Comparison of ENCODE assay signal across 22 cellular contexts in the genomic region with DNA sequence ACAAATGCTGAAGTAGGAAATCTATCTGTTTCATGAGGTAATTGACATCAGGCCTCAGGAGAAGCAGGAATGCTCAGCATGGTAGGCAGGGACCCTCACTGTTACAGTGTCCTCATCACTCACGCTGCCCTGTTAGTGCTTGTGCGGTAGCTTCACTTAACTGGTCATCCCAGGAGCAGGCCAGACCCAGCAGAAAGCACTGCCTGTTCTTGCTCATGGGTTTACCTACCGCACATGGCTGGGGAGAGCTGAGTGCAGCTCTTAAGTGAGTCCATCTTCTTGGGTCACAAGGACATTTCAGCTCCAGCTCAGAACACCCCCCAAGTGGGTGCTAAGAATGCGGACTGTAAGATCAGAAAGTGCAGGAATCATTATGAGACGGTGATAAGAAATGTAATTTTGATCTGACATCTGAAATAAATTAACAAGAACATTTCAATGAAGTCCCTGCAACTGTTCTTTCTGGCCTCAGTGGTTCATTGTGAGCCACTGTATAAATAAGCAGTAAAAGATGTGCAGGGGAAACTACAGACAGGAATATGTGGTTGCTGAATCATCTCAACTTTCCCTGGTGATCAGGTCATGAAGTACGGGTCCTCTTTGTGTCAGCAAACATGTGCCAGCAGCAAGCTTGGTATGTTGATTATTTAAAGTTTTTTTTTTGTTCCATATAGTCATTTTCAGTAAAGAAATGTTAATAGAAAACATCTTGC.
DNase-seq lines count a peak whose midpoint lies in the region; ATAC-seq, FAIRE-seq and TF ChIP-seq lines count a peak whose summit lies in the region.
"Had no signal": no experiment of that assay in that cellular context is flagged by ENCODE, and none has a peak within 500 bp of the region (broad histone marks: within the 10 kb centered on the region; RNA-seq: fewer than 3 reads in every experiment).

No MANE protein-coding gene starts in this region.

- H3K27ac Mint-ChIP-seq in astrocyte (ENCODE audit: unreplicated experiment), result no peak overlapping the region
- H3K27ac Mint-ChIP-seq: activated CD4-positive, alpha-beta memory T cell treated with anti-CD3 and anti-CD28 coated beads, Interleukin-2, amount 10 ng/mL, durations not matched to agents 7 days and 5 days; dendritic cell treated with granulocyte-macrophage colony-stimulating factor and Interleukin-4, amounts not matched to agents 40 ng/mL and 50 ng/mL, for 4 days had no signal

- BruUV-seq in A673 (replicated peaks; lab: Mats Ljungman, UMichigan), result no TSS peak

- no peak overlapping the region for H3K4me3 Mint-ChIP-seq in astrocyte (ENCODE audit: unreplicated experiment)
- H3K4me3 Mint-ChIP-seq: activated CD4-positive, alpha-beta memory T cell treated with anti-CD3 and anti-CD28 coated beads, Interleukin-2, amount 10 ng/mL, durations not matched to agents 7 days and 5 days; dendritic cell treated with granulocyte-macrophage colony-stimulating factor and Interleukin-4, amounts not matched to agents 40 ng/mL and 50 ng/mL, for 4 days had no signal

- CTCF ChIA-PET in A673 (lab: Charles Lee), result no interaction called here

- DNase-seq in AG08395 (ENCODE audit: low spot score), result peak; percentile 78
- peak; percentile 57 for DNase-seq in HS-5 (ENCODE audit: low read depth)
- peak; percentile 95 for DNase-seq in astrocyte (ENCODE audit: low read depth)
- peak; percentile 90 to 94 for DNase-seq in foreskin fibroblast
- DNase-seq in NCI-H1930 (lab: John Stamatoyannopoulos, UW), result no peak
- no peak for DNase-seq in A673 (ENCODE audit: low spot score)
- DNase-seq in suprapubic skin (ENCODE audit: low spot score in 2 of 2), result no peak
- DNase-seq: ACHN; activated CD4-positive, alpha-beta memory T cell treated with anti-CD3 and anti-CD28 coated beads, Interleukin-2, amount 10 ng/mL, durations not matched to agents 7 days and 5 days; activated T-cell treated with anti-CD3 and anti-CD28 coated beads, Interleukin-2, amount 50 U/mL, for 48 hours; amygdala; erythroblast; KG1; left colon; NCI-H1417 treated with DMSO at 0.1 percent for 48 hours; NCI-H446; spleen; stimulated activated naive CD4-positive, alpha-beta T cell; upper lobe of left lung had no signal

- H3K4me1 ChIP-seq in astrocyte (ENCODE audit: insufficient read depth, low read length) (peaks cover 10% of the 10 kb centered on the region), A673 (ENCODE audit: insufficient read depth, low read length, poor library complexity, severe bottlenecking) (no peaks in the 10 kb centered on the region), suprapubic skin (no peaks in the 10 kb centered on the region)
- H3K4me1 ChIP-seq: parathyroid adenoma, spleen, upper lobe of left lung had no signal

- H3K4me2 ChIP-seq in astrocyte (ENCODE audit: low read length), result peak overlapping the region; percentile 65

- H3K9me3 ChIP-seq in astrocyte (ENCODE audit: insufficient read depth, low read depth, low read length) (no peaks in the 10 kb centered on the region), A673 (ENCODE audit: low read depth, low read length, poor library complexity, severe bottlenecking) (no peaks in the 10 kb centered on the region), suprapubic skin (no peaks in the 10 kb centered on the region)
- H3K9me3 ChIP-seq: upper lobe of left lung had no signal

- no peaks in the 10 kb centered on the region for H3K36me3 Mint-ChIP-seq in astrocyte (ENCODE audit: low read depth, unreplicated experiment)

- no peak for TF ChIP-seq POLR2A in suprapubic skin (IDR thresholded peaks at IDR 0.05)

- ATAC-seq in GM18511 (IDR thresholded peaks at IDR 0.05; ENCODE audit: unreplicated experiment), result no peak
- ATAC-seq: left colon had no signal

- peaks cover 16% of the 10 kb centered on the region for H3K9me3 Mint-ChIP-seq in astrocyte (ENCODE audit: unreplicated experiment)

- H3K9ac ChIP-seq in astrocyte (ENCODE audit: low read length), result peak overlapping the region; percentile 44
- H3K9ac ChIP-seq: parathyroid adenoma had no signal

- no peaks in the 10 kb centered on the region for H3K36me3 ChIP-seq in astrocyte (ENCODE audit: insufficient read depth, low read length)
- no peaks in the 10 kb centered on the region for H3K36me3 ChIP-seq in A673 (ENCODE audit: insufficient read depth, low read length, poor library complexity, severe bottlenecking)
- no peaks in the 10 kb centered on the region for H3K36me3 ChIP-seq in suprapubic skin
- H3K36me3 ChIP-seq: spleen, upper lobe of left lung had no signal

- FAIRE-seq in astrocyte (lab: Jason Lieb, UNC), result peak; percentile 98

- no peak for TF ChIP-seq CTCF in astrocyte (IDR thresholded peaks at IDR 0.05; ENCODE audit: insufficient read depth, low read depth, low read length)
- no peak for TF ChIP-seq CTCF in foreskin fibroblast (IDR thresholded peaks at IDR 0.05; ENCODE audit: low read depth, low read length)
- TF ChIP-seq CTCF in A673 (conservative IDR thresholded peaks at IDR 0.05; ENCODE audit: low read depth, low read length), result no peak
- TF ChIP-seq CTCF in suprapubic skin (IDR thresholded peaks at IDR 0.05), result no peak

- intact Hi-C loops in A673 (cut with micrococcal nuclease; ENCODE audit: unreplicated experiment), result no loop called here

- H3K4me1 Mint-ChIP-seq in astrocyte (ENCODE audit: low read depth, unreplicated experiment), result no peaks in the 10 kb centered on the region

- POLR2A ChIA-PET in A673 (lab: Charles Lee; ENCODE audit: low non-redundant PET), result no interaction called here

- H3K27me3 Mint-ChIP-seq in astrocyte (ENCODE audit: low read depth, unreplicated experiment), result no peaks in the 10 kb centered on the region
- H3K27me3 Mint-ChIP-seq: activated CD4-positive, alpha-beta memory T cell treated with anti-CD3 and anti-CD28 coated beads, Interleukin-2, amount 10 ng/mL, durations not matched to agents 7 days and 5 days; dendritic cell treated with granulocyte-macrophage colony-stimulating factor and Interleukin-4, amounts not matched to agents 40 ng/mL and 50 ng/mL, for 4 days had no signal

- TF ChIP-seq EP300 in suprapubic skin (IDR thresholded peaks at IDR 0.05), result no peak

- peak overlapping the region; percentile 46 for H2AFZ ChIP-seq in astrocyte (ENCODE audit: low read depth, low read length)
- H2AFZ ChIP-seq: parathyroid adenoma had no signal

- no peaks in the 10 kb centered on the region for H3K79me2 ChIP-seq in astrocyte (ENCODE audit: insufficient read depth, low read length)
- H3K79me2 ChIP-seq: parathyroid adenoma had no signal

- WGBS in suprapubic skin, result 81% methylated on average over 6 of the region's 6 CpGs

- H3K27ac ChIP-seq in astrocyte (ENCODE audit: low read depth, low read length) (peak overlapping the region; percentile 79), A673 (ENCODE audit: low read depth, low read length, poor library complexity, severe bottlenecking) (no peak overlapping the region), suprapubic skin (no peak overlapping the region)
- H3K27ac ChIP-seq: parathyroid adenoma, spleen, upper lobe of left lung had no signal

- no peaks in the 10 kb centered on the region for H4K20me1 ChIP-seq in astrocyte (ENCODE audit: insufficient read depth, low read length)

- no peak overlapping the region for H3K4me3 ChIP-seq in astrocyte (ENCODE audit: insufficient read depth, low read depth, low read length)
- no peak overlapping the region for H3K4me3 ChIP-seq in foreskin fibroblast (ENCODE audit: low read depth in 1 of 2, low read length in 2 of 2)
- H3K4me3 ChIP-seq in A673 (ENCODE audit: low read depth, low read length, poor library complexity, severe bottlenecking), result no peak overlapping the region
- H3K4me3 ChIP-seq in suprapubic skin, result no peak overlapping the region
- H3K4me3 ChIP-seq: spleen, upper lobe of left lung had no signal

- H3K27me3 ChIP-seq in astrocyte (ENCODE audit: insufficient read depth, low read length), result no peaks in the 10 kb centered on the region
- H3K27me3 ChIP-seq in A673 (replicated peaks; ENCODE audit: insufficient read depth, low read depth, low read length, poor library complexity), result no peaks in the 10 kb centered on the region
- no peaks in the 10 kb centered on the region for H3K27me3 ChIP-seq in suprapubic skin
- H3K27me3 ChIP-seq: spleen, upper lobe of left lung had no signal

Comparison
In these comparisons a context has a peak if more than half of its experiments do, and no peak if none do; other contexts are left out.
1. DNase-seq: peak in AG08395 (single experiment), HS-5 (single experiment), astrocyte (single experiment) and foreskin fibroblast (2 of 2); none in NCI-H1930 (0 of 2), A673 (single experiment) and suprapubic skin (0 of 2).